8 cellular contexts compared by ENCODE assay signal in the genomic region with DNA sequence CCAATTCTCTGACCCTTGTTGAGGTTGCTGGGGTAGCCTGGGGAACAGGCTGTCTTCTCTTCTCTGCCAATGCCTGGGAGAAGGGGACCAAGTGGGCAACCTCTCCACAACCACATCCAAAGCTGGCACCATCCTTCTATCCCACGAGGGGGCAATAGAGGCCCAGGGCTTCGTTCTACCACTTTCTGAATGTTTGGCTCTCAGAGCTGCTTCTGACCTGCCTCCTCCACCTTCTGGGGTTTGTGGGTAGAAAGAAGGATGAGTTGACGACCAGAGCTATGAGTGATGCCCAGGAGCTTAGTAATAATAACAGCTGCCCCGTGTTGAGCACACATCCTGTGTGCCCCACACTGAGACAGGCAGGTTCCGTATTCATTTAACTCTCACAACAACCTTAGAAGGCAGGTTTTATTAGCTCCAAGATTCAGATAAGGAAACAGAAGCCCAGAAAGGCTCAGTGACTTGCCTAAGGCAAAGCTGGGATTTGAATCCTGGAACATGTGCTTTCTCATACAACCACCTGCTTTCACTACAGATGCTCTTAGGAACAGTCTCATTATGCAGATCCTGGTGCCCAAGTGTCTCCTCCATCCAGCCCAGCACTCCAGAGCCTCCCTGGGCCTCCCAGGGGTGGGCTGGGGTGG. TPM values are rescaled to one million over a fixed set of nuclear protein-coding genes. Genes with fewer than 3 reads are reported as not detected.
DNase-seq lines count a peak whose midpoint lies in the region; ATAC-seq and TF ChIP-seq lines count a peak whose summit lies in the region.

No MANE protein-coding gene starts in this region.

- no peak overlapping the region for H2BK5ac ChIP-seq in mesendoderm (ENCODE audit: low read length)

- DNase-seq in DND-41 = peak; percentile 59
- peak; percentile 84 for DNase-seq in H4 (ENCODE audit: low spot score)
- DNase-seq in NCI-H1930 (lab: John Stamatoyannopoulos, UW) = peak; percentile 14 to 47
- peak; percentile 67 for DNase-seq in WERI-Rb-1
- DNase-seq in cerebellar cortex (ENCODE audit: low spot score) = peak; percentile 67
- DNase-seq in mesendoderm = peak; percentile 84
- DNase-seq in retina = no peak

- peaks cover 20% of the 10 kb centered on the region for H3K4me1 Mint-ChIP-seq in stimulated activated naive CD8-positive, alpha-beta T cell treated with anti-CD3 and anti-CD28 coated beads, Interleukin-15, Interleukin-2, amounts not matched to agents 100 ng/mL and 50 ng/mL, for 24 hours (ENCODE audit: low read depth)

- no peaks in the 10 kb centered on the region for H3K79me2 ChIP-seq in DND-41 (ENCODE audit: insufficient read depth, low read length)
- H3K79me2 ChIP-seq in mesendoderm (ENCODE audit: control insufficient read depth, insufficient read depth, low read length) = no peaks in the 10 kb centered on the region

- H4K5ac ChIP-seq in mesendoderm (ENCODE audit: low read length) = no peak overlapping the region

- no peak overlapping the region for H3K56ac ChIP-seq in mesendoderm (ENCODE audit: low read length)

- no peak overlapping the region for H2AK5ac ChIP-seq in mesendoderm (ENCODE audit: low read length)

- H3K4me2 ChIP-seq in DND-41 (ENCODE audit: insufficient read depth, low read length) (no peak overlapping the region), mesendoderm (ENCODE audit: low read length) (no peak overlapping the region)

- H3K27ac ChIP-seq in DND-41 (ENCODE audit: low read length) (no peak overlapping the region), WERI-Rb-1 (peak overlapping the region; percentile 11), mesendoderm (ENCODE audit: low read depth, low read length) (no peak overlapping the region)

- H3K4ac ChIP-seq in mesendoderm (ENCODE audit: low read depth, low read length) = no peak overlapping the region

- H3K23ac ChIP-seq in mesendoderm (ENCODE audit: low read length) = no peak overlapping the region

- peak overlapping the region; percentile 30 for H3K4me3 Mint-ChIP-seq in stimulated activated naive CD8-positive, alpha-beta T cell treated with anti-CD3 and anti-CD28 coated beads, Interleukin-15, Interleukin-2, amounts not matched to agents 100 ng/mL and 50 ng/mL, for 24 hours

- no peak overlapping the region for H3K18ac ChIP-seq in mesendoderm (ENCODE audit: low read length)

- H3K9ac ChIP-seq in DND-41 (ENCODE audit: low read depth, low read length) (no peak overlapping the region), mesendoderm (ENCODE audit: low read length) (no peak overlapping the region)

- H2BK15ac ChIP-seq in mesendoderm (replicated peaks; ENCODE audit: low read depth) = no peak overlapping the region

- H3K36me3 ChIP-seq in DND-41 (ENCODE audit: insufficient read depth, low read length) (peaks cover 7% of the 10 kb centered on the region), WERI-Rb-1 (peaks cover 36% of the 10 kb centered on the region), mesendoderm (ENCODE audit: control insufficient read depth, insufficient read depth, low read length) (no peaks in the 10 kb centered on the region)

- no peak overlapping the region for H2BK120ac ChIP-seq in mesendoderm (ENCODE audit: low read depth, low read length)

- H3K4me3 ChIP-seq in DND-41 (ENCODE audit: low read depth in 1 of 2, low read length in 2 of 2) (no peak overlapping the region), WERI-Rb-1 (ENCODE audit: low read depth, low read length) (no peak overlapping the region), mesendoderm (ENCODE audit: low read length) (no peak overlapping the region)

- no peak overlapping the region for H2AFZ ChIP-seq in DND-41 (ENCODE audit: low read depth, low read length)

- peak overlapping the region; percentile 88 for H3K27ac Mint-ChIP-seq in stimulated activated naive CD8-positive, alpha-beta T cell treated with anti-CD3 and anti-CD28 coated beads, Interleukin-15, Interleukin-2, amounts not matched to agents 100 ng/mL and 50 ng/mL, for 24 hours

- H4K20me1 ChIP-seq in DND-41 (ENCODE audit: insufficient read depth, low read length) = no peaks in the 10 kb centered on the region; the same call in 1 of the 2 replicates

- no peak overlapping the region for H4K8ac ChIP-seq in mesendoderm (ENCODE audit: low read depth, low read length)

- no peaks in the 10 kb centered on the region for H3K79me1 ChIP-seq in mesendoderm (ENCODE audit: low read length)

- H3K4me1 ChIP-seq in DND-41 (ENCODE audit: insufficient read depth, low read length) (no peaks in the 10 kb centered on the region), mesendoderm (ENCODE audit: control insufficient read depth, low read depth, low read length) (no peaks in the 10 kb centered on the region)

- H3K9me3 ChIP-seq in DND-41 (ENCODE audit: insufficient read depth, low read length, severe bottlenecking) (no peaks in the 10 kb centered on the region), WERI-Rb-1 (ENCODE audit: severe bottlenecking) (peaks cover 13% of the 10 kb centered on the region)

- ATAC-seq in DND-41 (ENCODE audit: insufficient read depth, low read depth) = peak; percentile 59

- TF ChIP-seq CTCF in DND-41 (IDR thresholded peaks at IDR 0.05; ENCODE audit: borderline replicate concordance, extremely low read depth, low read length, poor library complexity, severe bottlenecking) = peak; percentile 63
- TF ChIP-seq CTCF in WERI-Rb-1 (IDR thresholded peaks at IDR 0.05; ENCODE audit: low read depth, low read length) = peak; percentile 70

- H3K9me3 Mint-ChIP-seq in stimulated activated naive CD8-positive, alpha-beta T cell treated with anti-CD3 and anti-CD28 coated beads, Interleukin-15, Interleukin-2, amounts not matched to agents 100 ng/mL and 50 ng/mL, for 24 hours = no peaks in the 10 kb centered on the region

- no peaks in the 10 kb centered on the region for H3K27me3 Mint-ChIP-seq in stimulated activated naive CD8-positive, alpha-beta T cell treated with anti-CD3 and anti-CD28 coated beads, Interleukin-15, Interleukin-2, amounts not matched to agents 100 ng/mL and 50 ng/mL, for 24 hours

- H3K27me3 ChIP-seq in DND-41 (ENCODE audit: insufficient read depth, low read length, poor library complexity) (no peaks in the 10 kb centered on the region), WERI-Rb-1 (ENCODE audit: insufficient read depth, low read depth, severe bottlenecking) (no peaks in the 10 kb centered on the region), mesendoderm (ENCODE audit: insufficient read depth, low read length, poor library complexity) (no peaks in the 10 kb centered on the region)

- no CpG with 5 or more reads among the region's 5 CpGs for whole genome bisulfite sequencing in mesendoderm (ENCODE audit: extremely low coverage, insufficient coverage, low lambda C conversion rate)

- H3K36me3 Mint-ChIP-seq in stimulated activated naive CD8-positive, alpha-beta T cell treated with anti-CD3 and anti-CD28 coated beads, Interleukin-15, Interleukin-2, amounts not matched to agents 100 ng/mL and 50 ng/mL, for 24 hours (ENCODE audit: low read depth) = no peaks in the 10 kb centered on the region

RNA-seq across cellular contexts. Expression of gene TSPOAP1, which starts 11.1 kb away (rescaled TPM):
- total RNA-seq in H4 (2014; rRNA removed; shearing (Covaris generic)) = not detected in 2 replicates
- polyA plus RNA-seq in mesendoderm (2013, experiment 1 of 2) = 0.93 TPM
- polyA plus RNA-seq in mesendoderm (2013, experiment 2 of 2) = 0.78 TPM

RNA-seq across cellular contexts. Expression of gene SUPT4H1, which starts 34.5 kb away (rescaled TPM):
- total RNA-seq in H4 (2014; rRNA removed; shearing (Covaris generic)) = 94.2 and 99.9 TPM in 2 replicates
- polyA plus RNA-seq in mesendoderm (2013, experiment 1 of 2) = 97.5 TPM
- 99.4 TPM for polyA plus RNA-seq in mesendoderm (2013, experiment 2 of 2)

RNA-seq across cellular contexts. Expression of gene MPO, which starts 36.8 kb away (rescaled TPM):
- not detected in 2 replicates for total RNA-seq in H4 (2014; rRNA removed; shearing (Covaris generic))
- 0.03 TPM for polyA plus RNA-seq in mesendoderm (2013, experiment 1 of 2)
- polyA plus RNA-seq in mesendoderm (2013, experiment 2 of 2) = 0.08 TPM
